Comparison of ENCODE assay signal across 23 cellular contexts in genomic region chr11:126943319-126943718, GRCh38. TPM values are rescaled to one million over a fixed set of nuclear protein-coding genes. Genes with fewer than 3 reads are reported as not detected.
DNase-seq lines count a peak whose midpoint lies in the region; FAIRE-seq and TF ChIP-seq lines count a peak whose summit lies in the region.
"Had no signal": no experiment of that assay in that cellular context is flagged by ENCODE, and none has a peak within 500 bp of the region (broad histone marks: within the 10 kb centered on the region; RNA-seq: fewer than 3 reads in every experiment).

No MANE protein-coding gene starts in this region.

- peak; percentile 89 for FAIRE-seq in islet of Langerhans (lab: Jason Lieb, UNC)
- FAIRE-seq: A549, GM12891, GM18507 had no signal

- DNase-seq in SK-N-DZ (ENCODE audit: low spot score) (peak; percentile 3), SHP77 treated with DMSO at 0.1 percent for 48 hours (lab: John Stamatoyannopoulos, UW) (no peak), ureter (ENCODE audit: low spot score) (no peak), cortex of kidney (lab: John Stamatoyannopoulos, UW) (no peak)
- DNase-seq: 8988T; ACHN; AML-193; BE2C; Calu3; CD4-positive, alpha-beta memory T cell; COR-L47; DMS53; DMS79 treated with DMSO at 0.1 percent for 48 hours; GF-D8; HFFc6 had no signal

- TF ChIP-seq CTCF in C4-2B (conservative IDR thresholded peaks at IDR 0.05) = no peak

- peak overlapping the region; percentile 8; the same call in 1 of the 2 replicates for H3K27ac ChIP-seq in C4-2B
- H3K27ac ChIP-seq: A549; BLaER1 treated with 17β-estradiol and CSF1 and Interleukin-3, amounts not matched to agents 10 nM and 100 nM had no signal

RNA-seq across cellular contexts. Expression of gene KIRREL3, which starts 57.3 kb away (rescaled TPM):
- polyA plus RNA-seq in SK-N-DZ (2014; cell fraction: cytosol; rRNA removed) = not detected in 2 replicates
- polyA plus RNA-seq in SK-N-DZ (2014; cell fraction: nucleus; rRNA removed) = not detected in 2 replicates
- not detected for total RNA-seq in ureter
- total RNA-seq: CD4-positive, alpha-beta memory T cell; G401; H4 had no signal
- polyA plus RNA-seq: CD4-positive, alpha-beta memory T cell had no signal
